In the genomic region with DNA sequence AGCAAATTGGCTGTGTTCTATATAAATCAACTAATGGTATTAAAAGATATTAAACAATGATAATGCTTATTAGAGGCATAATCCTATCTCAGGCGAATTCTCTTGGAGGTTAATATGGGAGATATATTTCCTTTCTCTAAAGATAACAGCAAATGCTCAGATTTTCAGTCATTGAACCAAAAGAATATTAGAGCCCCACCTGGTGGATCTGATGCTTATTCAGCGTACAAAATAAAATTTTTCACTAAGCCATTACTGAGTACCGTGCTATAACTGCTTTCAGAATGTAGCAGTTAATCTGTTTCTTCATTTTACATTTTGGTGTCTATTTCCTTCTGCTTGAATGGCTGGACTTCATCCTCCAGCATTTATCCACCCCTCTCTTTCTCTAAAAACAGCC, we compare ENCODE assay signal across 10 cellular contexts.
DNase-seq lines count a peak whose midpoint lies in the region; ATAC-seq and TF ChIP-seq lines count a peak whose summit lies in the region.
"Had no signal": no experiment of that assay in that cellular context is flagged by ENCODE, and none has a peak within 500 bp of the region (broad histone marks: within the 10 kb centered on the region; RNA-seq: fewer than 3 reads in every experiment).

No MANE protein-coding gene starts in this region.

- no peaks in the 10 kb centered on the region for H3K36me3 Mint-ChIP-seq in stimulated activated effector memory CD8-positive, alpha-beta T cell treated with anti-CD3 and anti-CD28 coated beads, Interleukin-12 subunit alpha, Interleukin-12 subunit beta, amount 100 ng/mL, for 72 hours

- DNase-seq in KBM-7, result peak; percentile 3
- peak; percentile 69 for DNase-seq in adipocyte (ENCODE audit: low read depth)
- DNase-seq in left lung, result no peak
- DNase-seq in stimulated activated effector memory CD8-positive, alpha-beta T cell treated with anti-CD3 and anti-CD28 coated beads, Interleukin-12 subunit alpha, Interleukin-12 subunit beta, amount 100 ng/mL, for 72 hours (ENCODE audit: low spot score in 2 of 2), result no peak
- DNase-seq in mucosa of descending colon, result no peak
- DNase-seq: activated CD4-positive, alpha-beta T cell treated with anti-CD3 and anti-CD28 coated beads for 1 hour; foreskin melanocyte had no signal

- H3K36me3 ChIP-seq in adipocyte (ENCODE audit: control insufficient read depth, insufficient read depth, low read length, severe bottlenecking) (no peaks in the 10 kb centered on the region), left lung (no peaks in the 10 kb centered on the region), mucosa of descending colon (ENCODE audit: low read depth) (no peaks in the 10 kb centered on the region)

- H3K9me3 Mint-ChIP-seq in stimulated activated effector memory CD8-positive, alpha-beta T cell treated with anti-CD3 and anti-CD28 coated beads, Interleukin-12 subunit alpha, Interleukin-12 subunit beta, amount 100 ng/mL, for 72 hours, result no peaks in the 10 kb centered on the region

- H3K4me1 ChIP-seq in adipocyte (ENCODE audit: control insufficient read depth, insufficient read depth, low read length) (peaks cover 8% of the 10 kb centered on the region), left lung (no peaks in the 10 kb centered on the region), mucosa of descending colon (ENCODE audit: low read depth) (no peaks in the 10 kb centered on the region)

- H3K9me3 ChIP-seq in adipocyte (ENCODE audit: control insufficient read depth, low read length), result no peaks in the 10 kb centered on the region
- peaks cover 0 to 3% of the 10 kb centered on the region in 2 donors for H3K9me3 ChIP-seq in left lung
- no peaks in the 10 kb centered on the region for H3K9me3 ChIP-seq in mucosa of descending colon

- H3K27me3 ChIP-seq in adipocyte (replicated peaks; ENCODE audit: control insufficient read depth, insufficient read depth, low read length) (no peaks in the 10 kb centered on the region), left lung (no peaks in the 10 kb centered on the region)

- peak overlapping the region; percentile 54 for H3K9ac ChIP-seq in adipocyte (ENCODE audit: low read length)

- no peaks in the 10 kb centered on the region for H3K4me1 Mint-ChIP-seq in stimulated activated effector memory CD8-positive, alpha-beta T cell treated with anti-CD3 and anti-CD28 coated beads, Interleukin-12 subunit alpha, Interleukin-12 subunit beta, amount 100 ng/mL, for 72 hours

- in situ Hi-C loops in KBM-7 (cut with MboI; ENCODE audit: low pct_unique_long_range_greater_than_20kb, low sequenced_read_pairs), result no loop called here

- H3K4me3 ChIP-seq in adipocyte (ENCODE audit: low read length), result peak overlapping the region; percentile 27
- H3K4me3 ChIP-seq in left lung, result no peak overlapping the region
- H3K4me3 ChIP-seq in mucosa of descending colon, result no peak overlapping the region

- TF ChIP-seq CTCF in C4-2B (conservative IDR thresholded peaks at IDR 0.05) (peak; percentile 57), left lung (IDR thresholded peaks at IDR 0.05) (peak in 1 of 2 donors; percentile 40), mucosa of descending colon (IDR thresholded peaks at IDR 0.05) (no peak)

- no peak overlapping the region for H3K4me3 Mint-ChIP-seq in stimulated activated effector memory CD8-positive, alpha-beta T cell treated with anti-CD3 and anti-CD28 coated beads, Interleukin-12 subunit alpha, Interleukin-12 subunit beta, amount 100 ng/mL, for 72 hours

- intact Hi-C loops in left lung (cut with DNase I) (no loop called here), mucosa of descending colon (cut with DNase I, micrococcal nuclease) (no loop called here)

- ATAC-seq in left lung, result peak; percentile 57
- no peak for ATAC-seq in stimulated activated effector memory CD8-positive, alpha-beta T cell treated with anti-CD3 and anti-CD28 coated beads, Interleukin-12 subunit alpha, Interleukin-12 subunit beta, amount 100 ng/mL, for 72 hours
- ATAC-seq in GM21825 (IDR thresholded peaks at IDR 0.05; ENCODE audit: unreplicated experiment), result no peak
- ATAC-seq in mucosa of descending colon, result no peak
- no peak for ATAC-seq in HG03039 (IDR thresholded peaks at IDR 0.05; ENCODE audit: unreplicated experiment)

- H3K27ac ChIP-seq in C4-2B, result no peak overlapping the region
- H3K27ac ChIP-seq in left lung, result no peak overlapping the region

- no peak overlapping the region for H3K27ac Mint-ChIP-seq in stimulated activated effector memory CD8-positive, alpha-beta T cell treated with anti-CD3 and anti-CD28 coated beads, Interleukin-12 subunit alpha, Interleukin-12 subunit beta, amount 100 ng/mL, for 72 hours

Comparison
In these comparisons a context has a peak if more than half of its experiments do, and no peak if none do; other contexts are left out.
1. DNase-seq: peak in KBM-7 (single experiment) and adipocyte (single experiment); none in left lung (0 of 2), stimulated activated effector memory CD8-positive, alpha-beta T cell treated with anti-CD3 and anti-CD28 coated beads, Interleukin-12 subunit alpha, Interleukin-12 subunit beta, amount 100 ng/mL, for 72 hours (0 of 2) and mucosa of descending colon (0 of 3).